ENCODE assay signal across 9 cellular contexts in genomic region chr15:64009798-64010241, GRCh38. TPM values are rescaled to one million over a fixed set of nuclear protein-coding genes. Genes with fewer than 3 reads are reported as not detected.
DNase-seq lines count a peak whose midpoint lies in the region; ATAC-seq and TF ChIP-seq lines count a peak whose summit lies in the region.
"Had no signal": no experiment of that assay in that cellular context is flagged by ENCODE, and none has a peak within 500 bp of the region (broad histone marks: within the 10 kb centered on the region; RNA-seq: fewer than 3 reads in every experiment).

No MANE protein-coding gene starts in this region.

- no peak overlapping the region for H3K4ac ChIP-seq in IMR-90 (ENCODE audit: low read depth, low read length)

- no peak overlapping the region for H2AK5ac ChIP-seq in IMR-90 (ENCODE audit: low read depth, low read length)

- 86% methylated on average over 2 of the region's 3 CpGs; no CpG with 5 or more reads in 1 of the 2 experiments for WGBS in IMR-90 (ENCODE audit: extremely low coverage in 2 of 2, insufficient read length in 1 of 2), 2 experiments

- no peak overlapping the region for H4K5ac ChIP-seq in IMR-90 (ENCODE audit: low read depth, low read length)

- H3K36me3 ChIP-seq in GM06990 (ENCODE audit: control insufficient read depth, insufficient read depth, low read length) (no peaks in the 10 kb centered on the region), IMR-90 (ENCODE audit: control insufficient read depth, insufficient read depth, low read length) (no peaks in the 10 kb centered on the region)

- H3K27ac ChIP-seq in IMR-90 (ENCODE audit: insufficient read depth, low read length): no peak overlapping the region

- in situ Hi-C loops in IMR-90 (cut with MboI; ENCODE audit: low sequenced_read_pairs): no loop called here

- H3K9me1 ChIP-seq in IMR-90 (ENCODE audit: insufficient read depth, low read length): no peaks in the 10 kb centered on the region; the same call in 1 of the 2 replicates

- H4K20me1 ChIP-seq in IMR-90 (ENCODE audit: insufficient read depth, low read length): no peaks in the 10 kb centered on the region

- intact Hi-C loops in IMR-90 (cut with micrococcal nuclease): no loop called here
- intact Hi-C loops in activated T-helper 1 cell treated with anti-CD3 and anti-CD28 coated beads, Interleukin-12 subunit alpha, Interleukin-12 subunit beta, Interleukin-2, Interleukin-4 antibody, amounts not matched to agents 30 ng/mL and 10 ng/mL and 1 ng/mL, durations not matched to agents 14 hours and 24 hours and 36 hours (cut with micrococcal nuclease): loop anchor here (1.0 to 2.0 kb wide), 8 partner anchors 12 to 175 kb away; partner anchors contain the start of gene CIAO2A
- intact Hi-C loops in natural killer cell (cut with micrococcal nuclease): loop anchor here (1.0 to 5.0 kb wide), 5 partner anchors 38 to 508 kb away; partner anchors contain the start of gene USP3

- H3K4me3 Mint-ChIP-seq in activated T-helper 1 cell treated with anti-CD3 and anti-CD28 coated beads, Interleukin-12 subunit alpha, Interleukin-12 subunit beta, Interleukin-2, Interleukin-4 antibody, amounts not matched to agents 30 ng/mL and 10 ng/mL and 1 ng/mL, durations not matched to agents 14 hours and 24 hours and 36 hours: peak overlapping the region; percentile 55
- H3K4me3 Mint-ChIP-seq in natural killer cell: peak overlapping the region; percentile 87
- H3K4me3 Mint-ChIP-seq: dendritic cell treated with granulocyte-macrophage colony-stimulating factor and Interleukin-4, amounts not matched to agents 40 ng/mL and 50 ng/mL, for 4 days had no signal

- no peak overlapping the region for H2AFZ ChIP-seq in IMR-90 (replicated peaks; ENCODE audit: low read length, poor library complexity)

- H3K9me3 ChIP-seq in IMR-90 (ENCODE audit: control insufficient read depth, insufficient read depth, low read length): no peaks in the 10 kb centered on the region

- no peak overlapping the region for H4K8ac ChIP-seq in IMR-90 (ENCODE audit: low read depth in 2 of 2, low read length in 2 of 2)

- H3K23ac ChIP-seq in IMR-90 (ENCODE audit: low read depth, low read length): no peak overlapping the region

- TF ChIP-seq RAD21 in IMR-90 (IDR thresholded peaks at IDR 0.05; ENCODE audit: low read length): no peak

- CTCF ChIA-PET in IMR-90 (lab: Yijun Ruan, JAX): interaction anchor here (0.6 kb wide), 1 partner anchor 9 kb away, joined by 5 read pairs; no protein-coding TSS in a partner anchor

- H2BK5ac ChIP-seq in IMR-90 (ENCODE audit: low read depth, low read length, poor library complexity, severe bottlenecking): no peak overlapping the region

- dilution Hi-C loops in IMR-90 (cut with HindIII; ENCODE audit: low sequenced_read_pairs, unreplicated experiment): no loop called here

- no peak overlapping the region for H2BK15ac ChIP-seq in IMR-90 (ENCODE audit: low read depth, low read length)

- H2BK120ac ChIP-seq in IMR-90 (ENCODE audit: low read depth, low read length): no peak overlapping the region

- no peak overlapping the region for H4K91ac ChIP-seq in IMR-90 (ENCODE audit: insufficient read depth, low read depth, low read length)

- peak overlapping the region; percentile 87 for H3K27ac Mint-ChIP-seq in activated T-helper 1 cell treated with anti-CD3 and anti-CD28 coated beads, Interleukin-12 subunit alpha, Interleukin-12 subunit beta, Interleukin-2, Interleukin-4 antibody, amounts not matched to agents 30 ng/mL and 10 ng/mL and 1 ng/mL, durations not matched to agents 14 hours and 24 hours and 36 hours
- H3K27ac Mint-ChIP-seq in natural killer cell: peak overlapping the region; percentile 96 to 98
- H3K27ac Mint-ChIP-seq: dendritic cell treated with granulocyte-macrophage colony-stimulating factor and Interleukin-4, amounts not matched to agents 40 ng/mL and 50 ng/mL, for 4 days had no signal

- TF ChIP-seq CTCF in GM06990 (IDR thresholded peaks at IDR 0.05; ENCODE audit: insufficient read depth, low read length, poor library complexity, severe bottlenecking) (no peak), IMR-90 (conservative IDR thresholded peaks at IDR 0.05; ENCODE audit: low read depth, low read length) (no peak), natural killer cell (IDR thresholded peaks at IDR 0.05) (no peak)

- H3K4me1 ChIP-seq in IMR-90 (ENCODE audit: control insufficient read depth, insufficient read depth, low read length): peaks cover 2% of the 10 kb centered on the region; the same call in 1 of the 2 replicates

- H3K14ac ChIP-seq in IMR-90 (replicated peaks; ENCODE audit: low read depth, low read length): no peak overlapping the region

- H3K9me3 Mint-ChIP-seq in activated T-helper 1 cell treated with anti-CD3 and anti-CD28 coated beads, Interleukin-12 subunit alpha, Interleukin-12 subunit beta, Interleukin-2, Interleukin-4 antibody, amounts not matched to agents 30 ng/mL and 10 ng/mL and 1 ng/mL, durations not matched to agents 14 hours and 24 hours and 36 hours: no peaks in the 10 kb centered on the region
- H3K9me3 Mint-ChIP-seq in natural killer cell: no peaks in the 10 kb centered on the region
- H3K9me3 Mint-ChIP-seq: dendritic cell treated with granulocyte-macrophage colony-stimulating factor and Interleukin-4, amounts not matched to agents 40 ng/mL and 50 ng/mL, for 4 days had no signal

- H3K56ac ChIP-seq in IMR-90 (ENCODE audit: extremely low read depth, insufficient read depth, low read length): no peak overlapping the region

- no TSS peak for BruUV-seq in IMR-90 (replicated peaks; lab: Mats Ljungman, UMichigan)

- no peak overlapping the region for H2BK20ac ChIP-seq in IMR-90 (ENCODE audit: low read depth, low read length)

- peaks cover 68% of the 10 kb centered on the region for H3K4me1 Mint-ChIP-seq in activated T-helper 1 cell treated with anti-CD3 and anti-CD28 coated beads, Interleukin-12 subunit alpha, Interleukin-12 subunit beta, Interleukin-2, Interleukin-4 antibody, amounts not matched to agents 30 ng/mL and 10 ng/mL and 1 ng/mL, durations not matched to agents 14 hours and 24 hours and 36 hours (ENCODE audit: low read depth)
- peaks cover 39 to 40% of the 10 kb centered on the region in 2 donors for H3K4me1 Mint-ChIP-seq in natural killer cell

- H2AK9ac ChIP-seq in IMR-90 (replicated peaks; ENCODE audit: low read depth, low read length, poor library complexity): no peak overlapping the region

- no peaks in the 10 kb centered on the region for H3K79me1 ChIP-seq in IMR-90 (ENCODE audit: low read depth in 1 of 2, low read length in 2 of 2)

- H3K4me3 ChIP-seq in GM06990 (replicated peaks; ENCODE audit: low read depth, low read length): no peak overlapping the region
- no peak overlapping the region for H3K4me3 ChIP-seq in IMR-90 (ENCODE audit: insufficient read depth, low read depth, low read length)

- no peak overlapping the region for H3K18ac ChIP-seq in IMR-90 (ENCODE audit: low read depth, low read length)

- no peaks in the 10 kb centered on the region for H3K27me3 Mint-ChIP-seq in activated T-helper 1 cell treated with anti-CD3 and anti-CD28 coated beads, Interleukin-12 subunit alpha, Interleukin-12 subunit beta, Interleukin-2, Interleukin-4 antibody, amounts not matched to agents 30 ng/mL and 10 ng/mL and 1 ng/mL, durations not matched to agents 14 hours and 24 hours and 36 hours (ENCODE audit: insufficient read depth)
- H3K27me3 Mint-ChIP-seq in natural killer cell (ENCODE audit: low read depth in 2 of 2): no peaks in the 10 kb centered on the region

- peak; percentile 32; the same call in 1 of the 2 replicates for ATAC-seq in IMR-90 (ENCODE audit: low read depth)
- peak; percentile 56 to 70 (median 62) for ATAC-seq in natural killer cell
- no peak for ATAC-seq in HG03439 (IDR thresholded peaks at IDR 0.05; ENCODE audit: unreplicated experiment)
- no peak for ATAC-seq in HG02852 (IDR thresholded peaks at IDR 0.05; ENCODE audit: unreplicated experiment)

- H3K27me3 ChIP-seq in GM06990 (replicated peaks; ENCODE audit: control insufficient read depth, insufficient read depth, low read length): no peaks in the 10 kb centered on the region
- H3K27me3 ChIP-seq in IMR-90 (ENCODE audit: control insufficient read depth, insufficient read depth, low read length): peaks cover 28% of the 10 kb centered on the region

- no peak overlapping the region for H3K4me2 ChIP-seq in IMR-90 (ENCODE audit: low read depth, low read length)

- no peaks in the 10 kb centered on the region for H3K36me3 Mint-ChIP-seq in activated T-helper 1 cell treated with anti-CD3 and anti-CD28 coated beads, Interleukin-12 subunit alpha, Interleukin-12 subunit beta, Interleukin-2, Interleukin-4 antibody, amounts not matched to agents 30 ng/mL and 10 ng/mL and 1 ng/mL, durations not matched to agents 14 hours and 24 hours and 36 hours (ENCODE audit: low read depth)
- no peaks in the 10 kb centered on the region for H3K36me3 Mint-ChIP-seq in natural killer cell

- no peak overlapping the region for H3K9ac ChIP-seq in IMR-90 (ENCODE audit: low read depth, low read length)

- DNase-seq in GM06990 (ENCODE audit: extremely low read depth, insufficient read length) (peak; percentile 42), IMR-90 (peak; percentile 16), natural killer cell (peak; percentile 47), NCI-H187 (lab: John Stamatoyannopoulos, UW) (no peak), NCI-H2029 (lab: John Stamatoyannopoulos, UW) (no peak)
- peak; percentile 39 for DNase-seq in activated T-helper 1 cell treated with anti-CD3 and anti-CD28 coated beads, Interleukin-12 subunit alpha, Interleukin-12 subunit beta, Interleukin-2, Interleukin-4 antibody, amounts not matched to agents 30 ng/mL and 10 ng/mL and 1 ng/mL, durations not matched to agents 14 hours and 24 hours and 36 hours (ENCODE audit: low spot score)

- no peak for TF ChIP-seq POLR2A in IMR-90 (IDR thresholded peaks at IDR 0.05; ENCODE audit: low read depth, low read length)

- POLR2A ChIA-PET in IMR-90 (lab: Charles Lee; ENCODE audit: unreplicated experiment): no interaction called here

TF ChIP-seq in IMR-90, 13 proteins besides CTCF, POLR2A, EP300 and RAD21 (continues in another document):
- no peak for TF ChIP-seq USF2 (IDR thresholded peaks at IDR 0.05; ENCODE audit: low read depth, low read length)

RNA-seq across cellular contexts. Expression of gene DAPK2, which starts 36.5 kb away (rescaled TPM):
- total RNA-seq in IMR-90 (2012; rRNA removed) (0.28 and 0.36 TPM in 2 replicates), natural killer cell (10 to 100 TPM in 1 of 3 donors, 1 to 10 TPM in 2; 3.7 to 25.3 (median 6.0) TPM)
- polyA plus RNA-seq in IMR-90 (2012; rRNA removed): 0.34 and 0.96 TPM in 2 replicates
- polyA plus RNA-seq in IMR-90 (2012; cell fraction: cytosol; rRNA removed): 0.24 and 0.32 TPM in 2 replicates
- polyA plus RNA-seq in IMR-90 (2012; cell fraction: nucleus; rRNA removed; ENCODE audit: low replicate concordance): 2.4 and 2.6 TPM in 2 replicates
- total RNA-seq in activated T-helper 1 cell treated with anti-CD3 and anti-CD28 coated beads, Interleukin-12 subunit alpha, Interleukin-12 subunit beta, Interleukin-2, Interleukin-4 antibody, amounts not matched to agents 30 ng/mL and 10 ng/mL and 1 ng/mL, durations not matched to agents 14 hours and 24 hours and 36 hours: 8.6 and 8.7 TPM in 2 replicates

Comparison
In these comparisons a context has a peak if more than half of its experiments do, and no peak if none do; other contexts are left out.
1. DNase-seq: peak in GM06990 (single experiment), IMR-90 (single experiment), activated T-helper 1 cell treated with anti-CD3 and anti-CD28 coated beads, Interleukin-12 subunit alpha, Interleukin-12 subunit beta, Interleukin-2, Interleukin-4 antibody, amounts not matched to agents 30 ng/mL and 10 ng/mL and 1 ng/mL, durations not matched to agents 14 hours and 24 hours and 36 hours (single experiment) and natural killer cell (single experiment); none in NCI-H187 (0 of 2) and NCI-H2029 (single experiment).
2. ATAC-seq: peak in IMR-90 (single experiment) and natural killer cell (3 of 3); none in HG03439 (single experiment) and HG02852 (single experiment).